17 cellular contexts compared by ENCODE assay signal in genomic region chr1:91763252-91763651, GRCh38.
DNase-seq lines count a peak whose midpoint lies in the region; ATAC-seq and TF ChIP-seq lines count a peak whose summit lies in the region.
"Had no signal": no experiment of that assay in that cellular context is flagged by ENCODE, and none has a peak within 500 bp of the region (broad histone marks: within the 10 kb centered on the region; RNA-seq: fewer than 3 reads in every experiment).

No MANE protein-coding gene starts in this region.

- no peak for TF ChIP-seq CTCF in fibroblast of villous mesenchyme (IDR thresholded peaks at IDR 0.05; ENCODE audit: insufficient read depth, low read depth, low read length)
- no peak for TF ChIP-seq CTCF in natural killer cell (IDR thresholded peaks at IDR 0.05)
- TF ChIP-seq CTCF in A673 (conservative IDR thresholded peaks at IDR 0.05; ENCODE audit: low read depth, low read length), result no peak

- CTCF ChIA-PET in A673 (lab: Charles Lee), result no interaction called here

- intact Hi-C loops in natural killer cell (cut with micrococcal nuclease) (no loop called here), A673 (cut with micrococcal nuclease; ENCODE audit: unreplicated experiment) (no loop called here)

- POLR2A ChIA-PET in A673 (lab: Charles Lee; ENCODE audit: low non-redundant PET), result no interaction called here

- H3K4me3 ChIP-seq in fibroblast of villous mesenchyme (ENCODE audit: low read depth, low read length), result no peak overlapping the region
- H3K4me3 ChIP-seq in urinary bladder (ENCODE audit: low read depth, low read length), result no peak overlapping the region
- no peak overlapping the region for H3K4me3 ChIP-seq in A673 (ENCODE audit: low read depth, low read length, poor library complexity, severe bottlenecking)
- H3K4me3 ChIP-seq in HAP-1, result no peak overlapping the region

- no peaks in the 10 kb centered on the region for H3K27me3 ChIP-seq in A673 (replicated peaks; ENCODE audit: insufficient read depth, low read depth, low read length, poor library complexity)
- no peaks in the 10 kb centered on the region for H3K27me3 ChIP-seq in HAP-1 (ENCODE audit: low read depth)

- peaks cover 32% of the 10 kb centered on the region for H3K4me1 Mint-ChIP-seq in activated T-cell treated with anti-CD3 and anti-CD28 coated beads, Interleukin-2, amount 50 U/mL, for 72 hours (ENCODE audit: low read depth)
- peaks cover 83 to 87% of the 10 kb centered on the region in 2 donors for H3K4me1 Mint-ChIP-seq in natural killer cell
- H3K4me1 Mint-ChIP-seq: stimulated activated naive B cell treated with anti-CD40 and anti-IgM and Interleukin-4, amounts not matched to agents 10 μg/mL and 1 μg/mL and 100 μg/mL, for 72 hours had no signal

- peak; percentile 86 to 87 for ATAC-seq in activated T-cell treated with anti-CD3 and anti-CD28 coated beads, Interleukin-2, amount 50 U/mL, for 72 hours (replicated peaks in 1 of 2)
- ATAC-seq in natural killer cell, result no peak
- ATAC-seq: stimulated activated naive B cell treated with anti-CD40 and anti-IgM and Interleukin-4, amounts not matched to agents 10 μg/mL and 1 μg/mL and 100 μg/mL, for 72 hours had no signal

- H3K27me3 Mint-ChIP-seq in activated T-cell treated with anti-CD3 and anti-CD28 coated beads, Interleukin-2, amount 50 U/mL, for 72 hours (ENCODE audit: low read depth), result no peaks in the 10 kb centered on the region
- no peaks in the 10 kb centered on the region for H3K27me3 Mint-ChIP-seq in natural killer cell (ENCODE audit: low read depth in 2 of 2)
- H3K27me3 Mint-ChIP-seq: CD8-positive, alpha-beta memory T cell; stimulated activated naive B cell treated with anti-CD40 and anti-IgM and Interleukin-4, amounts not matched to agents 10 μg/mL and 1 μg/mL and 100 μg/mL, for 72 hours had no signal

- no peak for DNase-seq in activated T-cell treated with anti-CD3 and anti-CD28 coated beads, Interleukin-2, amount 50 U/mL, for 72 hours
- DNase-seq in activated T-cell treated with anti-CD3 and anti-CD28 coated beads, Interleukin-2, amount 50 U/mL, for 48 hours, result no peak
- DNase-seq in fibroblast of villous mesenchyme (ENCODE audit: low read depth) (peak; percentile 84), natural killer cell (no peak), A673 (ENCODE audit: low spot score) (no peak), HAP-1 (ENCODE audit: low spot score in 2 of 2) (no peak), GM19238 (ENCODE audit: insufficient read length, low spot score) (no peak)
- DNase-seq: activated CD4-positive, alpha-beta T cell treated with anti-CD3 and anti-CD28 coated beads, Interleukin-2, amount 10 ng/mL, durations not matched to agents 24 days and 14 days; anterior cingulate cortex; CD8-positive, alpha-beta memory T cell; DMS79 treated with DMSO at 0.1 percent for 48 hours; NCI-H1092; NCI-H526 treated with DMSO at 0.1 percent for 48 hours; stimulated activated naive B cell treated with anti-CD40 and anti-IgM and Interleukin-4, amounts not matched to agents 10 μg/mL and 1 μg/mL and 100 μg/mL, for 72 hours had no signal

- no peaks in the 10 kb centered on the region for H3K9me3 ChIP-seq in A673 (ENCODE audit: low read depth, low read length, poor library complexity, severe bottlenecking)
- no peaks in the 10 kb centered on the region for H3K9me3 ChIP-seq in HAP-1

- peak overlapping the region in 1 of 2 donors; percentile 60 for H3K4me3 Mint-ChIP-seq in activated T-cell treated with anti-CD3 and anti-CD28 coated beads, Interleukin-2, amount 50 U/mL, for 72 hours
- H3K4me3 Mint-ChIP-seq in natural killer cell, result no peak overlapping the region
- H3K4me3 Mint-ChIP-seq: activated CD4-positive, alpha-beta T cell treated with anti-CD3 and anti-CD28 coated beads, Interleukin-2, amount 10 ng/mL, durations not matched to agents 24 days and 14 days; CD8-positive, alpha-beta memory T cell; neural crest cell; stimulated activated naive B cell treated with anti-CD40 and anti-IgM and Interleukin-4, amounts not matched to agents 10 μg/mL and 1 μg/mL and 100 μg/mL, for 72 hours had no signal

- in situ Hi-C loops in HAP-1 (cut with MboI; ENCODE audit: low sequenced_read_pairs), result no loop called here

- WGBS in urinary bladder, result 27% methylated on average over 4 of the region's 4 CpGs

- H3K4me1 ChIP-seq in urinary bladder (ENCODE audit: insufficient read depth) (peaks cover 1% of the 10 kb centered on the region), A673 (ENCODE audit: insufficient read depth, low read length, poor library complexity, severe bottlenecking) (no peaks in the 10 kb centered on the region), HAP-1 (peaks cover 9% of the 10 kb centered on the region)

- H3K9me3 Mint-ChIP-seq in activated T-cell treated with anti-CD3 and anti-CD28 coated beads, Interleukin-2, amount 50 U/mL, for 72 hours, result no peaks in the 10 kb centered on the region
- H3K9me3 Mint-ChIP-seq in natural killer cell, result no peaks in the 10 kb centered on the region
- H3K9me3 Mint-ChIP-seq: CD8-positive, alpha-beta memory T cell; neural crest cell; stimulated activated naive B cell treated with anti-CD40 and anti-IgM and Interleukin-4, amounts not matched to agents 10 μg/mL and 1 μg/mL and 100 μg/mL, for 72 hours had no signal

- H3K27ac ChIP-seq in urinary bladder (ENCODE audit: low read depth) (peak overlapping the region; percentile 6), A673 (ENCODE audit: low read depth, low read length, poor library complexity, severe bottlenecking) (no peak overlapping the region)
- H3K27ac ChIP-seq: KMS-11 had no signal

- H3K36me3 Mint-ChIP-seq in activated T-cell treated with anti-CD3 and anti-CD28 coated beads, Interleukin-2, amount 50 U/mL, for 72 hours (ENCODE audit: insufficient read depth in 2 of 2), result no peaks in the 10 kb centered on the region
- H3K36me3 Mint-ChIP-seq in natural killer cell, result peaks cover 21% of the 10 kb centered on the region
- H3K36me3 Mint-ChIP-seq: stimulated activated naive B cell treated with anti-CD40 and anti-IgM and Interleukin-4, amounts not matched to agents 10 μg/mL and 1 μg/mL and 100 μg/mL, for 72 hours had no signal

- peaks cover 2% of the 10 kb centered on the region for H3K36me3 ChIP-seq in urinary bladder (ENCODE audit: insufficient read depth)
- H3K36me3 ChIP-seq in A673 (ENCODE audit: insufficient read depth, low read length, poor library complexity, severe bottlenecking), result no peaks in the 10 kb centered on the region
- H3K36me3 ChIP-seq in HAP-1 (replicated peaks), result no peaks in the 10 kb centered on the region

- BruUV-seq in A673 (replicated peaks; lab: Mats Ljungman, UMichigan), result no TSS peak

- peak overlapping the region; percentile 86 for H3K27ac Mint-ChIP-seq in activated T-cell treated with anti-CD3 and anti-CD28 coated beads, Interleukin-2, amount 50 U/mL, for 72 hours
- H3K27ac Mint-ChIP-seq in natural killer cell, result peak overlapping the region; percentile 86 to 87
- H3K27ac Mint-ChIP-seq: activated CD4-positive, alpha-beta T cell treated with anti-CD3 and anti-CD28 coated beads, Interleukin-2, amount 10 ng/mL, durations not matched to agents 24 days and 14 days; stimulated activated naive B cell treated with anti-CD40 and anti-IgM and Interleukin-4, amounts not matched to agents 10 μg/mL and 1 μg/mL and 100 μg/mL, for 72 hours had no signal

Comparison
In these comparisons a context has a peak if more than half of its experiments do, and no peak if none do; other contexts are left out.
1. ATAC-seq: peak in activated T-cell treated with anti-CD3 and anti-CD28 coated beads, Interleukin-2, amount 50 U/mL, for 72 hours (2 of 2); none in natural killer cell (0 of 3).